ENCODE assay signal across 21 cellular contexts in the genomic region with DNA sequence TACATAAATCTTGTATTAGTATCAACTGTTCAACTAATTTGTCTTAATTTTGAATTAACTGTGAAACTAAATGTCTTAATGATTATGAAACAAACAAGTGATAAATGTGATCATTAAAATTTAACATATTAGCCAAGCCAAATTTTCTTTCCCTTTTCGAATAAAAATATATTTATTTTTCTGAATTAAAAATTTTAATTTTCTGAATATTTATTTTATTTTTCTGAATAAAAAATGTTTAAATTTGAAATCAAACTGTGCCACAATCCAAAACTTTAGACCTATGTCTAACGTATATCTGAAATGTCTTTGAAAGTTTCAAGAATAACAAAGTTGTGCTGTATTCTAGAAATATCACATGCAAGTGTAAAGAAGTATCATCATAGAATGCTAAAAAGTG. TPM values are rescaled to one million over a fixed set of nuclear protein-coding genes. Genes with fewer than 3 reads are reported as not detected.
DNase-seq lines count a peak whose midpoint lies in the region; ATAC-seq, FAIRE-seq and TF ChIP-seq lines count a peak whose summit lies in the region.
"Had no signal": no experiment of that assay in that cellular context is flagged by ENCODE, and none has a peak within 500 bp of the region (broad histone marks: within the 10 kb centered on the region; RNA-seq: fewer than 3 reads in every experiment).

No MANE protein-coding gene starts in this region.

- no peaks in the 10 kb centered on the region for H3K9me3 ChIP-seq in kidney (ENCODE audit: control insufficient read depth in 1 of 2, low read length in 2 of 2)
- no peaks in the 10 kb centered on the region for H3K9me3 ChIP-seq in body of pancreas
- H3K9me3 ChIP-seq: HAP-1 had no signal

- H3K4me3 Mint-ChIP-seq in nephron progenitor cell: no peak overlapping the region
- H3K4me3 Mint-ChIP-seq: CD4-positive, alpha-beta memory T cell; HFFc6 had no signal

- H3K27me3 ChIP-seq in dorsolateral prefrontal cortex (peaks cover 0 to 3% (median 0%) of the 10 kb centered on the region in 45 donors), body of pancreas (peaks cover 0 to 16% of the 10 kb centered on the region in 2 donors)

- FAIRE-seq in G401.6 (lab: Jason Lieb, UNC) (peak; percentile 85), kidney (lab: Jason Lieb, UNC) (peak; percentile 85)
- FAIRE-seq: GM12892, H54 had no signal

- peaks cover 0 to 4% of the 10 kb centered on the region in 2 donors for H3K4me1 ChIP-seq in kidney (ENCODE audit: control insufficient read depth in 1 of 2, insufficient read depth in 1 of 2, low read depth in 1 of 2, low read length in 2 of 2)
- H3K4me1 ChIP-seq in body of pancreas: peaks cover 13% of the 10 kb centered on the region

- no peaks in the 10 kb centered on the region for H3K9me3 Mint-ChIP-seq in nephron progenitor cell

- no peak overlapping the region for H3K27ac Mint-ChIP-seq in nephron progenitor cell
- H3K27ac Mint-ChIP-seq: CD4-positive, alpha-beta memory T cell; HFFc6 had no signal

- no peaks in the 10 kb centered on the region for H3K36me3 Mint-ChIP-seq in nephron progenitor cell (ENCODE audit: low read depth)

- TF ChIP-seq CTCF in dorsolateral prefrontal cortex (IDR thresholded peaks at IDR 0.05 in 54 of 56, conservative IDR thresholded peaks at IDR 0.05 in 2 of 56; ENCODE audit: low read depth in 1 of 56, partially characterized antibody in 56 of 56) (no peak), kidney (IDR thresholded peaks at IDR 0.05; ENCODE audit: borderline replicate concordance, extremely low read depth, insufficient read depth) (no peak), body of pancreas (IDR thresholded peaks at IDR 0.05) (no peak), nephron progenitor cell (IDR thresholded peaks at IDR 0.05) (no peak)

- WGBS in body of pancreas, 2 donors: 66 to 70% methylated on average over 2 of the region's 2 CpGs

- peaks cover 16% of the 10 kb centered on the region for H3K4me1 Mint-ChIP-seq in nephron progenitor cell

- no peak for TF ChIP-seq POLR2A in body of pancreas (IDR thresholded peaks at IDR 0.05)

- H3K4me3 ChIP-seq in dorsolateral prefrontal cortex: peak overlapping the region in 47 of 59 donors; percentile 1 to 81 (median 68)
- H3K4me3 ChIP-seq in kidney (ENCODE audit: low read length in 2 of 2): no peak overlapping the region
- no peak overlapping the region for H3K4me3 ChIP-seq in body of pancreas
- H3K4me3 ChIP-seq: HAP-1 had no signal

- no peak for DNase-seq in dorsolateral prefrontal cortex
- no peak for DNase-seq in kidney
- DNase-seq in T-helper 1 cell: no peak
- DNase-seq in body of pancreas: no peak
- no peak for DNase-seq in nephron progenitor cell
- no peak for DNase-seq in HUDEP-2 (lab: John Stamatoyannopoulos, UW; ENCODE audit: unreplicated experiment in 76 of 76)
- DNase-seq: 8988T; C1 segment of cervical spinal cord; Calu3; CD4-positive, alpha-beta memory T cell; COR-L47; DMS53; DMS79 treated with DMSO at 0.1 percent for 48 hours; GOT3; HFFc6 had no signal

- intact Hi-C loops in dorsolateral prefrontal cortex (cut with DNase I) (no loop called here), kidney (cut with DNase I) (no loop called here), body of pancreas (cut with DNase I) (no loop called here)

- no peak for ATAC-seq in body of pancreas

- H3K27ac ChIP-seq in dorsolateral prefrontal cortex (peak overlapping the region in 4 of 59 donors; percentile 19 to 89 (median 81)), kidney (ENCODE audit: low read depth in 2 of 2, low read length in 2 of 2) (no peak overlapping the region), body of pancreas (no peak overlapping the region)

- peaks cover 29% of the 10 kb centered on the region for H3K27me3 Mint-ChIP-seq in nephron progenitor cell (ENCODE audit: low read depth, poor library complexity)

- no peak overlapping the region for H3K9ac ChIP-seq in kidney (ENCODE audit: low read length in 2 of 2)

- H3K36me3 ChIP-seq in kidney (ENCODE audit: control insufficient read depth in 1 of 2, insufficient read depth in 2 of 2, low read length in 2 of 2) (no peaks in the 10 kb centered on the region), body of pancreas (replicated peaks in 1 of 2; ENCODE audit: insufficient read depth in 1 of 2, low read depth in 2 of 2) (no peaks in the 10 kb centered on the region)
- H3K36me3 ChIP-seq: HAP-1 had no signal

RNA-seq across cellular contexts. Expression of gene GABRA2, which starts 4.7 kb away (rescaled TPM):
- total RNA-seq in dorsolateral prefrontal cortex (100 to 1,000 TPM in 107 of 120 experiments, 10 to 100 TPM in 13; 50.1 to 214 (median 133) TPM), kidney (3.2 TPM), body of pancreas (under 1 TPM in 1 of 2 donors, not detected in 1; 0.52 TPM)
- 3.9 TPM for polyA plus RNA-seq in kidney (ENCODE audit: insufficient read depth, low read depth, low replicate concordance)
- total RNA-seq: Calu3; CD4-positive, alpha-beta memory T cell; Daoy; HFFc6 had no signal
- polyA plus RNA-seq: BJ; CD4-positive, alpha-beta memory T cell had no signal

Comparison
In these comparisons a context has a peak if more than half of its experiments do, and no peak if none do; other contexts are left out.
1. H3K4me3 ChIP-seq: peak in dorsolateral prefrontal cortex (47 of 59); none in kidney (0 of 2) and body of pancreas (0 of 2).
2. RNA of gene GABRA2, which starts 4.7 kb away (total RNA-seq): 50.1 to 214 TPM in dorsolateral prefrontal cortex; 3.2 TPM in kidney (single experiment) and 0.52 TPM in body of pancreas; every median in the first group is over 10 times any median in the second.